In the genomic region with DNA sequence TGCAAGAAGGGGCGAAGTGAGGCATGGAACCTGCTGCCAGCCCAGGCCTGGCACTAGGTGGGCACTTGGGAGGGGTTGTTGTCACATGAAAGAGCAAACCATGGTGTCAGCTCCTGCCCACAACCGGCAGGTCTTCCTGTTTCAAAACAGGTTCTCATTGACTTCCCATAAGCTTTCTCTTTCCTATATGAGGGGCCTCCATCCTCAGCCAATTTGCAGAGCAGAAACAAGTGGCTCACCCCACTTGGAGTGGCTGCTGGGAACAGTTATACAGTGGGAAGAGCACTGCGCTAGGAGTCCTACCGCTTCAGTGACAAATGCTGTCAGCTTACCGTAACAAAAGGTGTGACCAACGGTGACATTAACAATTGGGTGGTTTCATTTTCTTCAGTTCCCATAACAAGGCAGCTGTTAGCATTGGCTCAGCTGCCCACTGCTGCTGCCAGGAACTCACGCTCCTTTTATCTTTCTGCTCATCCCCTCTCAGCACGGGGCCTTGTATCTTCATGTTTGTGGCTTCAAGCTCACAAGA, we compare ENCODE assay signal across 1 cellular context.
TF ChIP-seq lines count a peak whose summit lies in the region.

No MANE protein-coding gene starts in this region.

TF ChIP-seq in GM12878, 131 proteins besides CTCF, POLR2A, EP300 and RAD21 (continued from another document and continues in another):
- no peak for TF ChIP-seq NR2C2 (IDR thresholded peaks at IDR 0.05; ENCODE audit: borderline replicate concordance, control insufficient read depth, insufficient read length, low read depth)
- peak; percentile 92; the same call in 1 of the 2 replicates for TF ChIP-seq CHD4 (IDR thresholded peaks at IDR 0.05)
- TF ChIP-seq BACH1 (IDR thresholded peaks at IDR 0.05; ENCODE audit: borderline replicate concordance): no peak
- TF ChIP-seq ZNF207 (IDR thresholded peaks at IDR 0.05; ENCODE audit: borderline replicate concordance): no peak
- TF ChIP-seq MTA3 (IDR thresholded peaks at IDR 0.05; ENCODE audit: borderline replicate concordance, low read length): peak; percentile 19; the same call in 1 of the 2 replicates
- no peak for TF ChIP-seq NFXL1 (IDR thresholded peaks at IDR 0.05; ENCODE audit: borderline replicate concordance)
- no peak for TF ChIP-seq MXI1 (IDR thresholded peaks at IDR 0.05; ENCODE audit: low read depth, low read length)
- TF ChIP-seq ZBTB40 (IDR thresholded peaks at IDR 0.05; ENCODE audit: borderline replicate concordance): no peak
- TF ChIP-seq GATAD2B (conservative IDR thresholded peaks at IDR 0.05; ENCODE audit: low read depth): 0 out of 2 replicates have a peak, but pooled peaks have one; percentile 48
- 0 out of 2 replicates have a peak, but pooled peaks have one; percentile 33 for TF ChIP-seq TCF12 (IDR thresholded peaks at IDR 0.05; ENCODE audit: low read depth, low read length)
- no peak for TF ChIP-seq EZH2 (IDR thresholded peaks at IDR 0.05; ENCODE audit: borderline replicate concordance, control insufficient read depth, low read depth, low read length)
- no peak for TF ChIP-seq NR2C1 (IDR thresholded peaks at IDR 0.05)
- no peak for TF ChIP-seq CEBPB (IDR thresholded peaks at IDR 0.05; ENCODE audit: borderline replicate concordance in 1 of 2, low read depth in 2 of 2, low read length in 2 of 2)
- TF ChIP-seq, protein P1, sequence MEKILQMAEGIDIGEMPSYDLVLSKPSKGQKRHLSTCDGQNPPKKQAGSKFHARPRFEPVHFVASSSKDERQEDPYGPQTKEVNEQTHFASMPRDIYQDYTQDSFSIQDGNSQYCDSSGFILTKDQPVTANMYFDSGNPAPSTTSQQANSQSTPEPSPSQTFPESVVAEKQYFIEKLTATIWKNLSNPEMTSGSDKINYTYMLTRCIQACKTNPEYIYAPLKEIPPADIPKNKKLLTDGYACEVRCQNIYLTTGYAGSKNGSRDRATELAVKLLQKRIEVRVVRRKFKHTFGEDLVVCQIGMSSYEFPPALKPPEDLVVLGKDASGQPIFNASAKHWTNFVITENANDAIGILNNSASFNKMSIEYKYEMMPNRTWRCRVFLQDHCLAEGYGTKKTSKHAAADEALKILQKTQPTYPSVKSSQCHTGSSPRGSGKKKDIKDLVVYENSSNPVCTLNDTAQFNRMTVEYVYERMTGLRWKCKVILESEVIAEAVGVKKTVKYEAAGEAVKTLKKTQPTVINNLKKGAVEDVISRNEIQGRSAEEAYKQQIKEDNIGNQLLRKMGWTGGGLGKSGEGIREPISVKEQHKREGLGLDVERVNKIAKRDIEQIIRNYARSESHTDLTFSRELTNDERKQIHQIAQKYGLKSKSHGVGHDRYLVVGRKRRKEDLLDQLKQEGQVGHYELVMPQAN (conservative IDR thresholded peaks at IDR 0.05): 0 out of 2 replicates have a peak, but pooled peaks have one; percentile 20
- no peak for TF ChIP-seq DPF2 (IDR thresholded peaks at IDR 0.05)
- no peak for TF ChIP-seq CEBPZ (IDR thresholded peaks at IDR 0.05; ENCODE audit: low read depth, low read length)
- TF ChIP-seq ZNF217 (IDR thresholded peaks at IDR 0.05): peak; percentile 94
- no peak for TF ChIP-seq SUPT20H (IDR thresholded peaks at IDR 0.05; ENCODE audit: borderline replicate concordance, control insufficient read depth, low read depth, low read length)
- TF ChIP-seq PAX5 (IDR thresholded peaks at IDR 0.05; ENCODE audit: borderline replicate concordance, low read depth, low read length): no peak
- TF ChIP-seq HCFC1 (IDR thresholded peaks at IDR 0.05; ENCODE audit: low read length): no peak
- no peak for TF ChIP-seq SMAD5 (IDR thresholded peaks at IDR 0.05; ENCODE audit: low read depth)
- TF ChIP-seq SMAD1 (IDR thresholded peaks at IDR 0.05; ENCODE audit: low read depth, partially characterized antibody): no peak
- TF ChIP-seq, protein P2, sequence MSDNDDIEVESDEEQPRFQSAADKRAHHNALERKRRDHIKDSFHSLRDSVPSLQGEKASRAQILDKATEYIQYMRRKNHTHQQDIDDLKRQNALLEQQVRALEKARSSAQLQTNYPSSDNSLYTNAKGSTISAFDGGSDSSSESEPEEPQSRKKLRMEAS (IDR thresholded peaks at IDR 0.05; ENCODE audit: low read depth, low read length): no peak
- no peak for TF ChIP-seq PKNOX1 (IDR thresholded peaks at IDR 0.05)
- no peak for TF ChIP-seq NRF1 (conservative IDR thresholded peaks at IDR 0.05; ENCODE audit: low read depth, low read length)
- no peak for TF ChIP-seq KDM1A (IDR thresholded peaks at IDR 0.05; ENCODE audit: borderline replicate concordance)
- TF ChIP-seq ETV6 (conservative IDR thresholded peaks at IDR 0.05 in 1 of 2, IDR thresholded peaks at IDR 0.05 in 1 of 2; ENCODE audit: borderline replicate concordance in 1 of 2, low read depth in 1 of 2): no peak; a peak in 1 of 4 replicates
- TF ChIP-seq IKZF1 (conservative IDR thresholded peaks at IDR 0.05): 0 out of 2 replicates have a peak, but pooled peaks have one; percentile 26
- no peak for TF ChIP-seq PRDM15 (CRISPR knock-in tag; IDR thresholded peaks at IDR 0.05)
- TF ChIP-seq SIN3A (IDR thresholded peaks at IDR 0.05; ENCODE audit: low read depth, low read length): no peak
- TF ChIP-seq, protein P3, sequence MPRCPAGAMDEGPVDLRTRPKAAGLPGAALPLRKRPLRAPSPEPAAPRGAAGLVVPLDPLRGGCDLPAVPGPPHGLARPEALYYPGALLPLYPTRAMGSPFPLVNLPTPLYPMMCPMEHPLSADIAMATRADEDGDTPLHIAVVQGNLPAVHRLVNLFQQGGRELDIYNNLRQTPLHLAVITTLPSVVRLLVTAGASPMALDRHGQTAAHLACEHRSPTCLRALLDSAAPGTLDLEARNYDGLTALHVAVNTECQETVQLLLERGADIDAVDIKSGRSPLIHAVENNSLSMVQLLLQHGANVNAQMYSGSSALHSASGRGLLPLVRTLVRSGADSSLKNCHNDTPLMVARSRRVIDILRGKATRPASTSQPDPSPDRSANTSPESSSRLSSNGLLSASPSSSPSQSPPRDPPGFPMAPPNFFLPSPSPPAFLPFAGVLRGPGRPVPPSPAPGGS (IDR thresholded peaks at IDR 0.05; ENCODE audit: borderline replicate concordance, insufficient read depth, low read depth, low read length, poor library complexity, severe bottlenecking): no peak
- TF ChIP-seq MTA2 (IDR thresholded peaks at IDR 0.05; ENCODE audit: low read depth): 0 out of 2 replicates have a peak, but pooled peaks have one; percentile 10
- peak; percentile 62 for TF ChIP-seq ZNF687 (IDR thresholded peaks at IDR 0.05)
- no peak for TF ChIP-seq RUNX3 (IDR thresholded peaks at IDR 0.05; ENCODE audit: low read length)
- no peak for TF ChIP-seq TCF3 (IDR thresholded peaks at IDR 0.05; ENCODE audit: borderline replicate concordance, insufficient read depth, low read depth, low read length)
- TF ChIP-seq TARDBP (IDR thresholded peaks at IDR 0.05; ENCODE audit: borderline replicate concordance): no peak
